ENCODE assay signal across 1 cellular context in the genomic region with DNA sequence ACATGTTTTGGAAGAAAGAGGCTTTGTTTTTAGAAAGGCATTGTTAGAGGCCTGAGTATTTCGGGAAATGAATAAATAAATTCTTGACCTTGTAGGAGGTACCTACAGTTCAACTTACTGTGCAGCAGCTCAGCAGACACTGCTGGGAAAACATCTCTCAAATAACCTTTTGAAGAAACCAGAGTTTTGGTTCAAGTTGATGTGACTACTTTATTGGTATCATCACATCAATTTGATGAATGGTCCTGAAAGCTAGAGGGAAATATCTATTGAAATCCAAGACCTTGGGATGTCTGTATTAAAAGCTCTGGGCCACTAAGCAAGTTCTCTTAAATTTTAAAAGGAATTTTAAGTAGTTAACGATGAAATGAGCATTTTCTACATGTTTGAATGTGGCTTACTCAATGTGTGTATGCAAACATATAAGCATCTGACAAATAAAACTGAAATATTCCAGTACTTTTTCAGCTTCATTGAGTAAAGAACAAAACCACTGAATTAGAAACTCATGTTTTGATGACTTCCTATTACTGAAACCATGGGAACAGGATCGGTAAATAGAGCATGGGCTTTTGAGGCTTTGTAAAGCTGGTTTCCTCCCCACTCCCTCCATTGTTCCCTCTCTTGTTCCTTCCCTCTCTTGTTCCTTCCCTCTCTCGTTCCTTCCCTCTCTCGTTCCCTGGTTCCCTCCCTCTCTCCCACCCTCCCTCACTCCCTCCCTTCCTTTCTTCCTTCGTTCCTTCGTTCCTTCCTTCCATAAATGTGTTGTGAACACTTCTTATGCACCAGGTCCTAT.
TF ChIP-seq lines count a peak whose summit lies in the region.

No MANE protein-coding gene starts in this region.

TF ChIP-seq in GM23338, 12 proteins besides CTCF, POLR2A, EP300 and RAD21 (continued from another document):
- TF ChIP-seq, protein P1, sequence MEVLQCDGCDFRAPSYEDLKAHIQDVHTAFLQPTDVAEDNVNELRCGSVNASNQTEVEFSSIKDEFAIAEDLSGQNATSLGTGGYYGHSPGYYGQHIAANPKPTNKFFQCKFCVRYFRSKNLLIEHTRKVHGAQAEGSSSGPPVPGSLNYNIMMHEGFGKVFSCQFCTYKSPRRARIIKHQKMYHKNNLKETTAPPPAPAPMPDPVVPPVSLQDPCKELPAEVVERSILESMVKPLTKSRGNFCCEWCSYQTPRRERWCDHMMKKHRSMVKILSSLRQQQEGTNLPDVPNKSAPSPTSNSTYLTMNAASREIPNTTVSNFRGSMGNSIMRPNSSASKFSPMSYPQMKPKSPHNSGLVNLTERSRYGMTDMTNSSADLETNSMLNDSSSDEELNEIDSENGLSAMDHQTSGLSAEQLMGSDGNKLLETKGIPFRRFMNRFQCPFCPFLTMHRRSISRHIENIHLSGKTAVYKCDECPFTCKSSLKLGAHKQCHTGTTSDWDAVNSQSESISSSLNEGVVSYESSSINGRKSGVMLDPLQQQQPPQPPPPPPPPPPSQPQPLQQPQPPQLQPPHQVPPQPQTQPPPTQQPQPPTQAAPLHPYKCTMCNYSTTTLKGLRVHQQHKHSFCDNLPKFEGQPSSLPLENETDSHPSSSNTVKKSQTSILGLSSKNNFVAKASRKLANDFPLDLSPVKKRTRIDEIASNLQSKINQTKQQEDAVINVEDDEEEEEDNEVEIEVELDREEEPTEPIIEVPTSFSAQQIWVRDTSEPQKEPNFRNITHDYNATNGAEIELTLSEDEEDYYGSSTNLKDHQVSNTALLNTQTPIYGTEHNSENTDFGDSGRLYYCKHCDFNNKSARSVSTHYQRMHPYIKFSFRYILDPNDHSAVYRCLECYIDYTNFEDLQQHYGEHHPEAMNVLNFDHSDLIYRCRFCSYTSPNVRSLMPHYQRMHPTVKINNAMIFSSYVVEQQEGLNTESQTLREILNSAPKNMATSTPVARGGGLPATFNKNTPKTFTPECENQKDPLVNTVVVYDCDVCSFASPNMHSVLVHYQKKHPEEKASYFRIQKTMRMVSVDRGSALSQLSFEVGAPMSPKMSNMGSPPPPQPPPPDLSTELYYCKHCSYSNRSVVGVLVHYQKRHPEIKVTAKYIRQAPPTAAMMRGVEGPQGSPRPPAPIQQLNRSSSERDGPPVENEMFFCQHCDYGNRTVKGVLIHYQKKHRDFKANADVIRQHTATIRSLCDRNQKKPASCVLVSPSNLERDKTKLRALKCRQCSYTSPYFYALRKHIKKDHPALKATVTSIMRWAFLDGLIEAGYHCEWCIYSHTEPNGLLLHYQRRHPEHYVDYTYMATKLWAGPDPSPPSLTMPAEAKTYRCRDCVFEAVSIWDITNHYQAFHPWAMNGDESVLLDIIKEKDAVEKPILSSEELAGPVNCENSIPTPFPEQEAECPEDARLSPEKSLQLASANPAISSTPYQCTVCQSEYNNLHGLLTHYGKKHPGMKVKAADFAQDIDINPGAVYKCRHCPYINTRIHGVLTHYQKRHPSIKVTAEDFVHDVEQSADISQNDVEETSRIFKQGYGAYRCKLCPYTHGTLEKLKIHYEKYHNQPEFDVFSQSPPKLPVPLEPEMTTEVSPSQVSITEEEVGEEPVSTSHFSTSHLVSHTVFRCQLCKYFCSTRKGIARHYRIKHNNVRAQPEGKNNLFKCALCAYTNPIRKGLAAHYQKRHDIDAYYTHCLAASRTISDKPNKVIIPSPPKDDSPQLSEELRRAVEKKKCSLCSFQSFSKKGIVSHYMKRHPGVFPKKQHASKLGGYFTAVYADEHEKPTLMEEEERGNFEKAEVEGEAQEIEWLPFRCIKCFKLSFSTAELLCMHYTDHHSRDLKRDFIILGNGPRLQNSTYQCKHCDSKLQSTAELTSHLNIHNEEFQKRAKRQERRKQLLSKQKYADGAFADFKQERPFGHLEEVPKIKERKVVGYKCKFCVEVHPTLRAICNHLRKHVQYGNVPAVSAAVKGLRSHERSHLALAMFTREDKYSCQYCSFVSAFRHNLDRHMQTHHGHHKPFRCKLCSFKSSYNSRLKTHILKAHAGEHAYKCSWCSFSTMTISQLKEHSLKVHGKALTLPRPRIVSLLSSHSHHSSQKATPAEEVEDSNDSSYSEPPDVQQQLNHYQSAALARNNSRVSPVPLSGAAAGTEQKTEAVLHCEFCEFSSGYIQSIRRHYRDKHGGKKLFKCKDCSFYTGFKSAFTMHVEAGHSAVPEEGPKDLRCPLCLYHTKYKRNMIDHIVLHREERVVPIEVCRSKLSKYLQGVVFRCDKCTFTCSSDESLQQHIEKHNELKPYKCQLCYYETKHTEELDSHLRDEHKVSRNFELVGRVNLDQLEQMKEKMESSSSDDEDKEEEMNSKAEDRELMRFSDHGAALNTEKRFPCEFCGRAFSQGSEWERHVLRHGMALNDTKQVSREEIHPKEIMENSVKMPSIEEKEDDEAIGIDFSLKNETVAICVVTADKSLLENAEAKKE (CRISPR knock-in tag; IDR thresholded peaks at IDR 0.05), result no peak
- TF ChIP-seq ZNF114 (CRISPR knock-in tag; IDR thresholded peaks at IDR 0.05) (no peak), JUNB (IDR thresholded peaks at IDR 0.05; ENCODE audit: unreplicated experiment) (no peak), ZNF331 (CRISPR knock-in tag; IDR thresholded peaks at IDR 0.05; ENCODE audit: low read depth) (no peak), NANOG (IDR thresholded peaks at IDR 0.05; ENCODE audit: borderline replicate concordance) (no peak)
- TF ChIP-seq, protein P2, sequence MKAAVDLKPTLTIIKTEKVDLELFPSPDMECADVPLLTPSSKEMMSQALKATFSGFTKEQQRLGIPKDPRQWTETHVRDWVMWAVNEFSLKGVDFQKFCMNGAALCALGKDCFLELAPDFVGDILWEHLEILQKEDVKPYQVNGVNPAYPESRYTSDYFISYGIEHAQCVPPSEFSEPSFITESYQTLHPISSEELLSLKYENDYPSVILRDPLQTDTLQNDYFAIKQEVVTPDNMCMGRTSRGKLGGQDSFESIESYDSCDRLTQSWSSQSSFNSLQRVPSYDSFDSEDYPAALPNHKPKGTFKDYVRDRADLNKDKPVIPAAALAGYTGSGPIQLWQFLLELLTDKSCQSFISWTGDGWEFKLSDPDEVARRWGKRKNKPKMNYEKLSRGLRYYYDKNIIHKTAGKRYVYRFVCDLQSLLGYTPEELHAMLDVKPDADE (IDR thresholded peaks at IDR 0.05), result no peak
TF ChIP-seq in GM23338: peak in this region for 0.
